Comparison of ENCODE assay signal across 14 cellular contexts in the genomic region with DNA sequence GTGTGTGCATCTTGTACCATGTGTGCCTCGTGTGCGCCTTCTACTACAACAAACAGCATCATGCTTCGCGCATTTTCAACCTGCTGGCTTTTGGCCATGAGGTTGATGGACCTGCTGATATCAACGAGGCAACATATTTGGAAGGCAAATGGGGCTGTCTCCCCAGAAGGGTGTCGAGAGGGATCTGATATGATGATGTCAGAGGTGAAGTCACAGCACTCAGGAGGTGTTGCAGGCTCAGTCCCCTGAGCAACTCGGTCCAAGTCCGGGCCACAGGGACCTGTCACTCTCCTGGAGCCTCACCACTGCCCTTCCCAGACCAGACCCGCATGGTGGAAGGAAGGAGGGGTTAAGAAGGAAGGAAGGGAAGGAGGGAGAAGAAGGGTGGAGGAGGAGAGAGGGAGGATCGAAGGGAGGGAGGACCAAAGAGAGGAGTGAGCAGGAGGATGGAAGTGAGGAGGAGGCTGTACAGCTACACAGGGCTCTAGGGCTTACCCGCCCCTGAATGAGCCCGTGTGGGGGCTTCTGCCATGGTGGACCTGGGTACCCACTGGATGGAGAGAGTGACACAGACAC. TPM values are rescaled to one million over a fixed set of nuclear protein-coding genes. Genes with fewer than 3 reads are reported as not detected.
A peak's percentile ranks its signal among the peaks of the same experiment; 100 is the strongest.
DNase-seq lines count a peak whose midpoint lies in the region; ATAC-seq and TF ChIP-seq lines count a peak whose summit lies in the region.
"Had no signal": no experiment of that assay in that cellular context is flagged by ENCODE, and none has a peak within 500 bp of the region (broad histone marks: within the 10 kb centered on the region; RNA-seq: fewer than 3 reads in every experiment).

No MANE protein-coding gene starts in this region.

- TF ChIP-seq CTCF in right lobe of liver (IDR thresholded peaks at IDR 0.05) (no peak), suprapubic skin (IDR thresholded peaks at IDR 0.05) (no peak)

- H3K4me3 ChIP-seq in right lobe of liver (no peak overlapping the region), suprapubic skin (no peak overlapping the region)
- H3K4me3 ChIP-seq: dorsolateral prefrontal cortex, hepatocyte, neural progenitor cell had no signal

- H3K4me1 Mint-ChIP-seq in activated T-cell treated with anti-CD3 and anti-CD28 coated beads, Interleukin-2, amount 50 U/mL, for 24 hours (ENCODE audit: low read depth): peaks cover 2% of the 10 kb centered on the region
- peaks cover 3% of the 10 kb centered on the region for H3K4me1 Mint-ChIP-seq in activated T-cell treated with anti-CD3 and anti-CD28 coated beads, Interleukin-2, amount 50 U/mL, for 4 hours (ENCODE audit: low read depth)
- peaks cover 12% of the 10 kb centered on the region for H3K4me1 Mint-ChIP-seq in T-helper 17 cell

- WGBS in right lobe of liver (ENCODE audit: insufficient coverage, low coverage, low lambda C conversion rate, missing lambda C conversion rate): 90% methylated on average over 10 of the region's 12 CpGs
- WGBS in suprapubic skin: 88% methylated on average over 12 of the region's 12 CpGs

- H3K27ac ChIP-seq in right lobe of liver (no peak overlapping the region), suprapubic skin (peak overlapping the region; percentile 65)
- H3K27ac ChIP-seq: hepatocyte, neural progenitor cell had no signal

- H3K27ac Mint-ChIP-seq in activated T-cell treated with anti-CD3 and anti-CD28 coated beads, Interleukin-2, amount 50 U/mL, for 24 hours: peak overlapping the region; percentile 15
- H3K27ac Mint-ChIP-seq in T-helper 17 cell: peak overlapping the region; percentile 89
- H3K27ac Mint-ChIP-seq: neural progenitor cell had no signal

- no peak for ATAC-seq in activated T-cell treated with anti-CD3 and anti-CD28 coated beads, Interleukin-2, amount 50 U/mL, for 4 hours
- ATAC-seq in T-helper 17 cell (no peak), right lobe of liver (no peak), HG02623 (IDR thresholded peaks at IDR 0.05; ENCODE audit: unreplicated experiment) (no peak)

- no peak for TF ChIP-seq POLR2A in right lobe of liver (IDR thresholded peaks at IDR 0.05)
- no peak for TF ChIP-seq POLR2A in suprapubic skin (IDR thresholded peaks at IDR 0.05)

- no peaks in the 10 kb centered on the region for H3K27me3 ChIP-seq in right lobe of liver
- H3K27me3 ChIP-seq in suprapubic skin: no peaks in the 10 kb centered on the region
- H3K27me3 ChIP-seq: dorsolateral prefrontal cortex, hepatocyte, neural progenitor cell had no signal

- H3K4me1 ChIP-seq in right lobe of liver: no peaks in the 10 kb centered on the region
- H3K4me1 ChIP-seq in suprapubic skin: peaks cover 24% of the 10 kb centered on the region
- H3K4me1 ChIP-seq: neural progenitor cell had no signal

- H3K36me3 Mint-ChIP-seq in activated T-cell treated with anti-CD3 and anti-CD28 coated beads, Interleukin-2, amount 50 U/mL, for 24 hours (ENCODE audit: low read depth): peaks cover 69% of the 10 kb centered on the region
- H3K36me3 Mint-ChIP-seq in activated T-cell treated with anti-CD3 and anti-CD28 coated beads, Interleukin-2, amount 50 U/mL, for 4 hours (ENCODE audit: insufficient read depth): peaks cover 43% of the 10 kb centered on the region
- H3K36me3 Mint-ChIP-seq in T-helper 17 cell (ENCODE audit: low read depth): peaks cover 5% of the 10 kb centered on the region

- TF ChIP-seq EP300 in suprapubic skin (IDR thresholded peaks at IDR 0.05): no peak

- no peaks in the 10 kb centered on the region for H3K27me3 Mint-ChIP-seq in activated T-cell treated with anti-CD3 and anti-CD28 coated beads, Interleukin-2, amount 50 U/mL, for 24 hours
- no peaks in the 10 kb centered on the region for H3K27me3 Mint-ChIP-seq in activated T-cell treated with anti-CD3 and anti-CD28 coated beads, Interleukin-2, amount 50 U/mL, for 4 hours (ENCODE audit: low read depth)
- no peaks in the 10 kb centered on the region for H3K27me3 Mint-ChIP-seq in T-helper 17 cell

- H3K4me3 Mint-ChIP-seq in activated T-cell treated with anti-CD3 and anti-CD28 coated beads, Interleukin-2, amount 50 U/mL, for 24 hours: no peak overlapping the region
- no peak overlapping the region for H3K4me3 Mint-ChIP-seq in activated T-cell treated with anti-CD3 and anti-CD28 coated beads, Interleukin-2, amount 50 U/mL, for 4 hours
- H3K4me3 Mint-ChIP-seq in T-helper 17 cell: peak overlapping the region; percentile 64
- H3K4me3 Mint-ChIP-seq: neural progenitor cell had no signal

- no peaks in the 10 kb centered on the region for H3K9me3 Mint-ChIP-seq in activated T-cell treated with anti-CD3 and anti-CD28 coated beads, Interleukin-2, amount 50 U/mL, for 24 hours
- H3K9me3 Mint-ChIP-seq in activated T-cell treated with anti-CD3 and anti-CD28 coated beads, Interleukin-2, amount 50 U/mL, for 4 hours: no peaks in the 10 kb centered on the region
- H3K9me3 Mint-ChIP-seq: neural progenitor cell had no signal

- intact Hi-C loops in right lobe of liver (cut with DNase I): no loop called here

- DNase-seq in activated T-cell treated with anti-CD3 and anti-CD28 coated beads, Interleukin-2, amount 50 U/mL, for 24 hours: no peak
- DNase-seq in activated T-cell treated with anti-CD3 and anti-CD28 coated beads, Interleukin-2, amount 50 U/mL, for 4 hours: no peak
- no peak for DNase-seq in T-helper 17 cell
- DNase-seq in right lobe of liver: peak in 2 of 3 donors; percentile 34 to 35
- DNase-seq in suprapubic skin (ENCODE audit: low spot score in 2 of 2): peak in 1 of 2 donors; percentile 55
- no peak for DNase-seq in HCEC 1CT
- DNase-seq in SIG-M5 treated with dmso at 0.1 percent for 504 hours (lab: John Stamatoyannopoulos, UW; ENCODE audit: unreplicated experiment): no peak
- DNase-seq: activated CD4-positive, alpha-beta T cell treated with anti-CD3 and anti-CD28 coated beads for 1 hour; KBM-7; stimulated activated CD4-positive, alpha-beta T cell treated with anti-CD3 and anti-CD28 coated beads, Interleukin-4, amount 100 ng/mL, for 24 hours had no signal

- H3K9me3 ChIP-seq in T-helper 17 cell (ENCODE audit: control insufficient read depth, low read length, poor library complexity, severe bottlenecking): no peaks in the 10 kb centered on the region
- no peaks in the 10 kb centered on the region for H3K9me3 ChIP-seq in right lobe of liver
- no peaks in the 10 kb centered on the region for H3K9me3 ChIP-seq in suprapubic skin

- no peaks in the 10 kb centered on the region for H3K36me3 ChIP-seq in right lobe of liver
- H3K36me3 ChIP-seq in suprapubic skin: peaks cover 41% of the 10 kb centered on the region
- H3K36me3 ChIP-seq: neural progenitor cell had no signal

RNA-seq across cellular contexts. Expression of a gene that starts 6.7 kb away (rescaled TPM):
- total RNA-seq in activated T-cell treated with anti-CD3 and anti-CD28 coated beads, Interleukin-2, amount 50 U/mL, for 4 hours: 1 to 10 TPM; 1.1 to 1.5 (median 1.4) TPM
- total RNA-seq in T-helper 17 cell (10 to 100 TPM; 18.6 to 22.6 TPM), right lobe of liver (1 to 10 TPM in 2 of 6 experiments, under 1 TPM in 4; 0.04 to 1.1 (median 0.60) TPM), suprapubic skin (1 to 10 TPM in 1 of 4 donors, under 1 TPM in 3; 0.16 to 1.4 (median 0.53) TPM)

Comparison
In these comparisons a context has a peak if more than half of its experiments do, and no peak if none do; other contexts are left out.
1. DNase-seq: peak in right lobe of liver (2 of 3); none in activated T-cell treated with anti-CD3 and anti-CD28 coated beads, Interleukin-2, amount 50 U/mL, for 24 hours (single experiment), activated T-cell treated with anti-CD3 and anti-CD28 coated beads, Interleukin-2, amount 50 U/mL, for 4 hours (single experiment), T-helper 17 cell (0 of 3), HCEC 1CT (single experiment) and SIG-M5 treated with dmso at 0.1 percent for 504 hours (single experiment).
2. RNA of a gene that starts 6.7 kb away (total RNA-seq): 18.6 to 22.6 TPM in T-helper 17 cell; 1.1 to 1.5 TPM in activated T-cell treated with anti-CD3 and anti-CD28 coated beads, Interleukin-2, amount 50 U/mL, for 4 hours, 0.16 to 1.4 TPM in suprapubic skin and 0.04 to 1.1 TPM in right lobe of liver; every median in the first group is over 4 times any median in the second.